In genomic region chr2:230957756-230958391, GRCh38 we compare ENCODE assay signal across 11 cellular contexts. TPM values are rescaled to one million over a fixed set of nuclear protein-coding genes. Genes with fewer than 3 reads are reported as not detected.
DNase-seq lines count a peak whose midpoint lies in the region; TF ChIP-seq lines count a peak whose summit lies in the region.
"Had no signal": no experiment of that assay in that cellular context is flagged by ENCODE, and none has a peak within 500 bp of the region (broad histone marks: within the 10 kb centered on the region; RNA-seq: fewer than 3 reads in every experiment).

No MANE protein-coding gene starts in this region.

- H3K79me2 ChIP-seq in SU-DHL-6 (ENCODE audit: insufficient read depth, low read length): no peaks in the 10 kb centered on the region

- no peak overlapping the region for H3K9ac ChIP-seq in SU-DHL-6 (ENCODE audit: low read length)

- H3K4me3 ChIP-seq in GM12875 (ENCODE audit: low read depth, low read length) (peak overlapping the region; percentile 63), SU-DHL-6 (ENCODE audit: insufficient read depth, low read length, poor library complexity, severe bottlenecking) (no peak overlapping the region), fibroblast of mammary gland (ENCODE audit: control insufficient read depth, low read depth, low read length) (peak overlapping the region; percentile 44), sigmoid colon (peak overlapping the region in 3 of 4 donors; percentile 28 to 39 (median 34))

- H2AFZ ChIP-seq in SU-DHL-6 (ENCODE audit: low read depth, low read length, severe bottlenecking): peak overlapping the region; percentile 37

- TF ChIP-seq POLR2A in sigmoid colon (IDR thresholded peaks at IDR 0.05): no peak

- H3K36me3 ChIP-seq in SU-DHL-6 (ENCODE audit: low read length): no peaks in the 10 kb centered on the region
- no peaks in the 10 kb centered on the region for H3K36me3 ChIP-seq in sigmoid colon

- H3K9me3 ChIP-seq in SU-DHL-6 (ENCODE audit: insufficient read depth, low read length): no peaks in the 10 kb centered on the region
- no peaks in the 10 kb centered on the region for H3K9me3 ChIP-seq in sigmoid colon

- H3K27ac ChIP-seq in SU-DHL-6 (ENCODE audit: low read depth, low read length) (no peak overlapping the region), sigmoid colon (no peak overlapping the region)

- no peaks in the 10 kb centered on the region for H3K27me3 ChIP-seq in SU-DHL-6 (ENCODE audit: low read length)
- peaks cover 0 to 38% (median 3%) of the 10 kb centered on the region in 3 donors for H3K27me3 ChIP-seq in sigmoid colon

- no peaks in the 10 kb centered on the region for H3K9me2 ChIP-seq in SU-DHL-6 (replicated peaks; ENCODE audit: insufficient read depth, low read length)

- TF ChIP-seq CTCF in GM12875 (IDR thresholded peaks at IDR 0.05; ENCODE audit: borderline replicate concordance, insufficient read depth, low read depth, low read length) (no peak), SU-DHL-6 (IDR thresholded peaks at IDR 0.05; ENCODE audit: insufficient read depth, low read length, poor library complexity, severe bottlenecking) (no peak), fibroblast of mammary gland (conservative IDR thresholded peaks at IDR 0.05; ENCODE audit: control insufficient read depth, insufficient read depth, low read depth, low read length) (no peak), sigmoid colon (IDR thresholded peaks at IDR 0.05) (no peak)

- H3K4me1 ChIP-seq in sigmoid colon: peaks cover 0 to 11% (median 4%) of the 10 kb centered on the region in 4 donors

- peak overlapping the region; percentile 33 for H3K4me2 ChIP-seq in SU-DHL-6 (ENCODE audit: low read depth, low read length, poor library complexity, severe bottlenecking)

- intact Hi-C loops in sigmoid colon (cut with DNase I): no loop called here

- H3F3A ChIP-seq in SU-DHL-6 (ENCODE audit: insufficient read depth): no peaks in the 10 kb centered on the region

- DNase-seq in fibroblast of mammary gland (ENCODE audit: low read depth) (no peak), sigmoid colon (no peak), RPMI8226 (no peak), NCI-H1092 treated with DMSO at 0.1 percent for 48 hours (lab: John Stamatoyannopoulos, UW) (no peak), medulla oblongata (ENCODE audit: extremely low spot score) (no peak)
- no peak for DNase-seq in activated CD4-positive, alpha-beta T cell treated with anti-CD3 and anti-CD28 coated beads, Interleukin-2, amount 50 U/mL, for 48 hours
- DNase-seq: activated CD8-positive, alpha-beta memory T cell treated with anti-CD3 and anti-CD28 coated beads, Interleukin-2, amount 50 U/mL, for 4 hours had no signal

- TF ChIP-seq EP300 in sigmoid colon (IDR thresholded peaks at IDR 0.05): no peak

- no peaks in the 10 kb centered on the region for H4K20me1 ChIP-seq in SU-DHL-6 (ENCODE audit: low read depth, low read length)

RNA-seq across cellular contexts. Expression of gene GPR55, which starts 32.8 kb away (rescaled TPM):
- total RNA-seq in sigmoid colon: not detected
- polyA plus RNA-seq in sigmoid colon: 1 to 10 TPM in 1 of 3 donors, under 1 TPM in 1, not detected in 1; 0.23 to 1.4 TPM
- total RNA-seq: lung microvascular endothelial cell, M059J had no signal

RNA-seq across cellular contexts. Expression of gene SPATA3, which starts 38.0 kb away (rescaled TPM):
- not detected for total RNA-seq in sigmoid colon
- polyA plus RNA-seq in sigmoid colon: not detected
- total RNA-seq: lung microvascular endothelial cell, M059J had no signal
